ENCODE assay signal across 8 cellular contexts in genomic region chr10:32054087-32054486, GRCh38. TPM values are rescaled to one million over a fixed set of nuclear protein-coding genes. Genes with fewer than 3 reads are reported as not detected.
DNase-seq lines count a peak whose midpoint lies in the region; FAIRE-seq and TF ChIP-seq lines count a peak whose summit lies in the region.

No MANE protein-coding gene starts in this region.

- in situ Hi-C loops in ACHN (cut with HindIII; ENCODE audit: low pct_ligation_motif_present, low pct_unique_long_range_greater_than_20kb, low sequenced_read_pairs), result no loop called here

- H3K4me2 ChIP-seq in SU-DHL-6 (ENCODE audit: low read depth, low read length, poor library complexity, severe bottlenecking), result peak overlapping the region; percentile 88

- H3K79me2 ChIP-seq in SU-DHL-6 (ENCODE audit: insufficient read depth, low read length), result peaks cover 70% of the 10 kb centered on the region

- DNase-seq in ACHN (peak; percentile 10), GM12892 (ENCODE audit: insufficient read length) (no peak), fibroblast of peridontal ligament (ENCODE audit: extremely low read depth) (peak; percentile 83), pons (ENCODE audit: low spot score) (peak; percentile 92), middle frontal gyrus (ENCODE audit: extremely low spot score, low spot score) (no peak)
- DNase-seq in stimulated activated CD4-positive, alpha-beta T cell treated with anti-CD3 and anti-CD28 coated beads, Interleukin-12 subunit alpha, Interleukin-12 subunit beta, amount 100 ng/mL, for 4 hours, result no peak
- no peak for DNase-seq in stimulated activated CD4-positive, alpha-beta T cell treated with anti-CD3 and anti-CD28 coated beads, Interleukin-4, amount 100 ng/mL, for 24 hours

- H3K9me3 ChIP-seq in SU-DHL-6 (ENCODE audit: insufficient read depth, low read length), result no peaks in the 10 kb centered on the region

- no peak overlapping the region for H2AFZ ChIP-seq in SU-DHL-6 (ENCODE audit: low read depth, low read length, severe bottlenecking)

- H3K27me3 ChIP-seq in SU-DHL-6 (ENCODE audit: low read length), result no peaks in the 10 kb centered on the region

- FAIRE-seq in GM12892 (lab: Jason Lieb, UNC), result peak; percentile 30

- no peaks in the 10 kb centered on the region for H3K9me2 ChIP-seq in SU-DHL-6 (replicated peaks; ENCODE audit: insufficient read depth, low read length)

- H4K20me1 ChIP-seq in SU-DHL-6 (ENCODE audit: low read depth, low read length), result peaks cover 58% of the 10 kb centered on the region

- peak overlapping the region; percentile 94 for H3K9ac ChIP-seq in SU-DHL-6 (ENCODE audit: low read length)

- no peak for TF ChIP-seq CTCF in SU-DHL-6 (IDR thresholded peaks at IDR 0.05; ENCODE audit: insufficient read depth, low read length, poor library complexity, severe bottlenecking)

- H3F3A ChIP-seq in SU-DHL-6 (ENCODE audit: insufficient read depth), result peaks cover 3% of the 10 kb centered on the region; the same call in 1 of the 2 replicates

- H3K36me3 ChIP-seq in SU-DHL-6 (ENCODE audit: low read length), result no peaks in the 10 kb centered on the region

- H3K4me3 ChIP-seq in SU-DHL-6 (ENCODE audit: insufficient read depth, low read length, poor library complexity, severe bottlenecking), result peak overlapping the region; percentile 92

- H3K27ac ChIP-seq in SU-DHL-6 (ENCODE audit: low read depth, low read length), result no peak overlapping the region

- TF ChIP-seq POLR2A in GM12892 (IDR thresholded peaks at IDR 0.05; ENCODE audit: low read depth, low read length), result no peak

RNA-seq across cellular contexts. Expression of gene KIF5B, which starts 2.1 kb away (rescaled TPM):
- 32.3 TPM for polyA plus RNA-seq in GM12892 (2012; ENCODE audit: missing spikeins)

Comparison
In these comparisons a context has a peak if more than half of its experiments do, and no peak if none do; other contexts are left out.
1. DNase-seq: peak in ACHN (single experiment), fibroblast of peridontal ligament (single experiment) and pons (single experiment); none in GM12892 (single experiment), stimulated activated CD4-positive, alpha-beta T cell treated with anti-CD3 and anti-CD28 coated beads, Interleukin-12 subunit alpha, Interleukin-12 subunit beta, amount 100 ng/mL, for 4 hours (single experiment), middle frontal gyrus (single experiment) and stimulated activated CD4-positive, alpha-beta T cell treated with anti-CD3 and anti-CD28 coated beads, Interleukin-4, amount 100 ng/mL, for 24 hours (single experiment).